Comparison of ENCODE assay signal across 9 cellular contexts in the genomic region with DNA sequence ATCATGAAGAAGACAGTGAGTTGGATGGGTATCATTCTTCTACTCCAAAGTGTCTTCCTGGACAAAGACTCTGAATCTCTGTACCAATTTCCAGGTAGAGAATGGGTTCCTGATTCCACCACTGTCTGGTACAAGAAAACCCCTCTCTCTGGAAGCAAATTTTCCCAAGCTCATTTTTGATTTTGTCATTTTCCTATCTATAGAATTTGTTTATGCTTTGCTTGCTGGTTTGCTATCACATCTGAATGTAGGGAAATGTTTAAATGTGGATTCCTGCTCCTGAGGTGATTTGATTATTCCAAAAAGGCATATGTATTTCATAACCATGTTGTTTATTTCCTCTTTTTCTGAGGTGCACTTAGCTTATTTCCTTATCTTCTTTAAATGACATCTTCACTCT. TPM values are rescaled to one million over a fixed set of nuclear protein-coding genes. Genes with fewer than 3 reads are reported as not detected.
"Had no signal": no experiment of that assay in that cellular context is flagged by ENCODE, and none has a peak within 500 bp of the region (broad histone marks: within the 10 kb centered on the region; RNA-seq: fewer than 3 reads in every experiment).

A gene with protein sequence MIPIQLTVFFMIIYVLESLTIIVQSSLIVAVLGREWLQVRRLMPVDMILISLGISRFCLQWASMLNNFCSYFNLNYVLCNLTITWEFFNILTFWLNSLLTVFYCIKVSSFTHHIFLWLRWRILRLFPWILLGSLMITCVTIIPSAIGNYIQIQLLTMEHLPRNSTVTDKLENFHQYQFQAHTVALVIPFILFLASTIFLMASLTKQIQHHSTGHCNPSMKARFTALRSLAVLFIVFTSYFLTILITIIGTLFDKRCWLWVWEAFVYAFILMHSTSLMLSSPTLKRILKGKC (minus strand): TSS at position 101 of the 400 bp plus-strand sequence. CDS start 66 bp downstream, at position 35.

- H3K4me2 ChIP-seq: KMS-11 had no signal

- DNase-seq: IMR-90, KBM-7, KG1 had no signal

- H3K27ac ChIP-seq: HL-60, KMS-11 had no signal

- H3K4me3 ChIP-seq: K562 had no signal

- ATAC-seq: HepG2, K562 had no signal

RNA-seq across cellular contexts. Expression of the gene that starts here (rescaled TPM):
- total RNA-seq: HepG2, HT-29, HT1080, IMR-90, K562 had no signal
